1 cellular context compared by ENCODE assay signal in genomic region chr3:190012784-190013183, GRCh38.
TF ChIP-seq lines count a peak whose summit lies in the region.

No MANE protein-coding gene starts in this region.

TF ChIP-seq in H1, 55 proteins besides CTCF, POLR2A, EP300 and RAD21:
- TF ChIP-seq SIRT6 (IDR thresholded peaks at IDR 0.05; ENCODE audit: low read length) (no peak), BRCA1 (IDR thresholded peaks at IDR 0.05; ENCODE audit: low read depth, low read length) (no peak), SP2 (IDR thresholded peaks at IDR 0.05; ENCODE audit: low read length) (no peak), ATF2 (IDR thresholded peaks at IDR 0.05; ENCODE audit: low read length) (no peak), RXRA (IDR thresholded peaks at IDR 0.05; ENCODE audit: insufficient read depth, low read depth, low read length) (no peak)
